ENCODE assay signal across 8 cellular contexts in the genomic region with DNA sequence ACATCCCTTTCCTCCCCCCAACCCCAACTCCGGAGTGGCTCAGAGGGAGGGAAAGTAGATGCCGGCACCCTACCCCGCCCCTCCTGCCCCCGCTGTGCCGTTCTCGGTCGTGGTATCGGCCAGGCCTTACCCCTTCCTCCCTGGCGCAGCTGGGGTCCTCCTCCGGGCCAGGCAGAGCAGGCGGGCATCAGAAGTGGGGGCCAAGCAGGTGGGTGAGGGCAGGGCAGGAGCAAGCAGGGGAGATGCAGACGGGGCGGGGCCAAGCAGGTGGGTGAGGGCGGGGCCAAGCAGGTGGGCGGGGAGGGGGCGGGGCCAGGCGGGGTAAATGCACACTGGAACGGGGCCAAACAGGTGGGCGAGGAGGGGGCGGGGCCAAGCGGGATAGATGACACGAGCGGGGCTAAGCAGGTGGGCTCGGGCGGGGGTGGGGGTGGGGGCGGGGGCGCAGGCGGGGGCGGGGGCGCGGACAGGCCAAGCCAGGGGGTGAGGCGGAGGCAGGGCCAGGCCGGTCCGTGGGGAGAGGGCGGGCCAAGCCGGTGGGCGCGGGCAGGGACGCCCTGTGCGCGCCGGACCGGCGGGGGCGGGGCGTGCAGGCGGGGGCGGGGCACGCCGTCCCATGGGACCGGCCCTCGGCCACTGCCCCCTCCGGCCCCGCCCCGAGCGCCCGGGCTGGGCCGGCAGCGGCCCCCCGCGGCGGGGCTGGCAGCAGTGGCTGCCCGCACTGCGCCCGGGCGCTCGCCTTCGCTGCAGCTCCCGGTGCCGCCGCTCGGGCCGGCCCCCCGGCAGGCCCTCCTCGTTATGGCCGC. TPM values are rescaled to one million over a fixed set of nuclear protein-coding genes. Genes with fewer than 3 reads are reported as not detected.
DNase-seq lines count a peak whose midpoint lies in the region; FAIRE-seq and TF ChIP-seq lines count a peak whose summit lies in the region.

Gene KCNQ1, plus strand, starts transcription at position 708 of the 806 bp plus-strand sequence. Its CDS starts 91 bp downstream, at position 799.
A gene with protein sequence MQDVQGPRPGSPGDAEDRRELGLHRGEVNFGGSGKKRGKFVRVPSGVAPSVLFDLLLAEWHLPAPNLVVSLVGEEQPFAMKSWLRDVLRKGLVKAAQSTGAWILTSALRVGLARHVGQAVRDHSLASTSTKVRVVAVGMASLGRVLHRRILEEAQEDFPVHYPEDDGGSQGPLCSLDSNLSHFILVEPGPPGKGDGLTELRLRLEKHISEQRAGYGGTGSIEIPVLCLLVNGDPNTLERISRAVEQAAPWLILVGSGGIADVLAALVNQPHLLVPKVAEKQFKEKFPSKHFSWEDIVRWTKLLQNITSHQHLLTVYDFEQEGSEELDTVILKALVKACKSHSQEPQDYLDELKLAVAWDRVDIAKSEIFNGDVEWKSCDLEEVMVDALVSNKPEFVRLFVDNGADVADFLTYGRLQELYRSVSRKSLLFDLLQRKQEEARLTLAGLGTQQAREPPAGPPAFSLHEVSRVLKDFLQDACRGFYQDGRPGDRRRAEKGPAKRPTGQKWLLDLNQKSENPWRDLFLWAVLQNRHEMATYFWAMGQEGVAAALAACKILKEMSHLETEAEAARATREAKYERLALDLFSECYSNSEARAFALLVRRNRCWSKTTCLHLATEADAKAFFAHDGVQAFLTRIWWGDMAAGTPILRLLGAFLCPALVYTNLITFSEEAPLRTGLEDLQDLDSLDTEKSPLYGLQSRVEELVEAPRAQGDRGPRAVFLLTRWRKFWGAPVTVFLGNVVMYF (N-terminal part only) (minus strand): TSS at position 214 of the 806 bp plus-strand sequence. CDS start 21,478 bp downstream, outside the sequence.

- peak within 1 kb of the TSS; percentile 71 for H3K4me2 ChIP-seq in Karpas-422 (ENCODE audit: low read depth, low read length, poor library complexity, severe bottlenecking)

- DNase-seq in Karpas-422: no peak
- DNase-seq in activated CD4-positive, alpha-beta T cell treated with anti-CD3 and anti-CD28 coated beads for 48 hours: peak; percentile 87
- peak; percentile 7 for DNase-seq in dermis blood vessel endothelial cell
- peak; percentile 64 to 65 for DNase-seq in stimulated activated CD8-positive, alpha-beta memory T cell treated with anti-CD3 and anti-CD28 coated beads, Interleukin-7, amount 100 ng/mL, for 4 hours (ENCODE audit: low read depth in 2 of 2)
- DNase-seq in OCI-M2 (lab: John Stamatoyannopoulos, UW; ENCODE audit: unreplicated experiment): no peak
- DNase-seq in D721Med (ENCODE audit: insufficient read length, low spot score): no peak

- no peak for FAIRE-seq in D721Med (lab: Jason Lieb, UNC)

- H3K9ac ChIP-seq in Karpas-422 (ENCODE audit: low read length) (peak within 1 kb of the TSS; percentile 62; the same call in 1 of the 2 replicates), mucosa of rectum (ENCODE audit: low read depth in 1 of 2, low read length in 2 of 2) (peak within 1 kb of the TSS; percentile 61 to 74)

- no peaks in the 10 kb centered on the region for H3K36me3 ChIP-seq in Karpas-422 (ENCODE audit: insufficient read depth, low read length)
- H3K36me3 ChIP-seq in mucosa of rectum (ENCODE audit: control insufficient read depth in 2 of 2, insufficient read depth in 2 of 2, low read length in 2 of 2): no peaks in the 10 kb centered on the region

- H3K4me1 ChIP-seq in Karpas-422 (ENCODE audit: low read length): peaks cover 32% of the 10 kb centered on the region
- peaks cover 36 to 41% of the 10 kb centered on the region in 2 donors for H3K4me1 ChIP-seq in mucosa of rectum (ENCODE audit: control insufficient read depth in 2 of 2, insufficient read depth in 2 of 2, low read length in 2 of 2)

- peak; percentile 37; the same call in 1 of the 2 replicates for TF ChIP-seq CTCF in 22Rv1 (IDR thresholded peaks at IDR 0.05)
- TF ChIP-seq CTCF in D721Med (IDR thresholded peaks at IDR 0.05; ENCODE audit: insufficient read depth, missing control alignments): no peak

- peak within 1 kb of the TSS; percentile 55; the same call in 1 of the 2 replicates for H3K4me3 ChIP-seq in Karpas-422 (ENCODE audit: low read length)
- H3K4me3 ChIP-seq in mucosa of rectum (ENCODE audit: low read length in 2 of 2): peak within 1 kb of the TSS; percentile 70 to 74

- H3K27me3 ChIP-seq in Karpas-422 (ENCODE audit: low read length): no peaks in the 10 kb centered on the region
- H3K27me3 ChIP-seq in mucosa of rectum (ENCODE audit: control insufficient read depth in 2 of 2, insufficient read depth in 2 of 2, low read length in 2 of 2): no peaks in the 10 kb centered on the region

- H3K27ac ChIP-seq in 22Rv1 (no peak within 1 kb of the TSS), Karpas-422 (ENCODE audit: low read length) (no peak within 1 kb of the TSS; the same call in 1 of the 2 replicates), mucosa of rectum (ENCODE audit: low read depth in 2 of 2, low read length in 2 of 2) (peak within 1 kb of the TSS; percentile 70 to 75)

- no peak within 1 kb of the TSS for H2AFZ ChIP-seq in Karpas-422 (ENCODE audit: low read length)

- no peaks in the 10 kb centered on the region for H4K20me1 ChIP-seq in Karpas-422 (ENCODE audit: insufficient read depth, low read depth, low read length)

- H3K79me2 ChIP-seq in Karpas-422 (ENCODE audit: low read length): no peaks in the 10 kb centered on the region

- no peaks in the 10 kb centered on the region for H3K9me3 ChIP-seq in Karpas-422 (ENCODE audit: low read length)
- H3K9me3 ChIP-seq in mucosa of rectum (ENCODE audit: control insufficient read depth in 2 of 2, low read length in 2 of 2): no peaks in the 10 kb centered on the region

- H3K9me2 ChIP-seq in Karpas-422 (replicated peaks; ENCODE audit: insufficient read depth, low read length): no peaks in the 10 kb centered on the region

RNA-seq across cellular contexts. Expression of gene KCNQ1, which starts in this region (rescaled TPM):
- not detected in 2 replicates for total RNA-seq in Karpas-422 (2014; rRNA removed; shearing (Covaris generic); ENCODE audit: low replicate concordance)
- 0.34 TPM in 1 of 2 replicates, not detected in the other for total RNA-seq in dermis blood vessel endothelial cell

RNA-seq across cellular contexts. Expression of the second gene that starts in this region (rescaled TPM):
- not detected in 2 replicates for total RNA-seq in Karpas-422 (2014; rRNA removed; shearing (Covaris generic); ENCODE audit: low replicate concordance)
- not detected in 2 replicates for total RNA-seq in dermis blood vessel endothelial cell

Comparison
In these comparisons a context has a peak if more than half of its experiments do, and no peak if none do; other contexts are left out.
1. Peak in DNase-seq in dermis blood vessel endothelial cell; RNA of the genes that start here not detected or under 1 TPM.
2. H3K27ac ChIP-seq: peak in mucosa of rectum (2 of 2); none in 22Rv1 (single experiment) and Karpas-422 (single experiment).
3. DNase-seq: peak in activated CD4-positive, alpha-beta T cell treated with anti-CD3 and anti-CD28 coated beads for 48 hours (single experiment) and stimulated activated CD8-positive, alpha-beta memory T cell treated with anti-CD3 and anti-CD28 coated beads, Interleukin-7, amount 100 ng/mL, for 4 hours (2 of 2); none in Karpas-422 (single experiment), OCI-M2 (single experiment) and D721Med (single experiment).